ENCODE assay signal across 8 cellular contexts in genomic region chr11:119168471-119169271, GRCh38. TPM values are rescaled to one million over a fixed set of nuclear protein-coding genes. Genes with fewer than 3 reads are reported as not detected.
DNase-seq lines count a peak whose midpoint lies in the region; TF ChIP-seq lines count a peak whose summit lies in the region.

A gene with protein sequence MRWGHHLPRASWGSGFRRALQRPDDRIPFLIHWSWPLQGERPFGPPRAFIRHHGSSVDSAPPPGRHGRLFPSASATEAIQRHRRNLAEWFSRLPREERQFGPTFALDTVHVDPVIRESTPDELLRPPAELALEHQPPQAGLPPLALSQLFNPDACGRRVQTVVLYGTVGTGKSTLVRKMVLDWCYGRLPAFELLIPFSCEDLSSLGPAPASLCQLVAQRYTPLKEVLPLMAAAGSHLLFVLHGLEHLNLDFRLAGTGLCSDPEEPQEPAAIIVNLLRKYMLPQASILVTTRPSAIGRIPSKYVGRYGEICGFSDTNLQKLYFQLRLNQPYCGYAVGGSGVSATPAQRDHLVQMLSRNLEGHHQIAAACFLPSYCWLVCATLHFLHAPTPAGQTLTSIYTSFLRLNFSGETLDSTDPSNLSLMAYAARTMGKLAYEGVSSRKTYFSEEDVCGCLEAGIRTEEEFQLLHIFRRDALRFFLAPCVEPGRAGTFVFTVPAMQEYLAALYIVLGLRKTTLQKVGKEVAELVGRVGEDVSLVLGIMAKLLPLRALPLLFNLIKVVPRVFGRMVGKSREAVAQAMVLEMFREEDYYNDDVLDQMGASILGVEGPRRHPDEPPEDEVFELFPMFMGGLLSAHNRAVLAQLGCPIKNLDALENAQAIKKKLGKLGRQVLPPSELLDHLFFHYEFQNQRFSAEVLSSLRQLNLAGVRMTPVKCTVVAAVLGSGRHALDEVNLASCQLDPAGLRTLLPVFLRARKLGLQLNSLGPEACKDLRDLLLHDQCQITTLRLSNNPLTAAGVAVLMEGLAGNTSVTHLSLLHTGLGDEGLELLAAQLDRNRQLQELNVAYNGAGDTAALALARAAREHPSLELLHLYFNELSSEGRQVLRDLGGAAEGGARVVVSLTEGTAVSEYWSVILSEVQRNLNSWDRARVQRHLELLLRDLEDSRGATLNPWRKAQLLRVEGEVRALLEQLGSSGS (plus strand): TSS chr11:119168725. CDS start chr11:119171404, 2,679 bp downstream.

- TF ChIP-seq POLR2A in Peyer's patch (IDR thresholded peaks at IDR 0.05) = peak; percentile 75 to 81

- H3K4me1 ChIP-seq in Peyer's patch = no peaks in the 10 kb centered on the region

- H3K9me3 Mint-ChIP-seq in Calu3 (ENCODE audit: low read depth, unreplicated experiment) (no peaks in the 10 kb centered on the region), nephron progenitor cell (no peaks in the 10 kb centered on the region)
- no peaks in the 10 kb centered on the region for H3K9me3 Mint-ChIP-seq in activated T-helper 2 cell treated with anti-CD3 and anti-CD28 coated beads, Interferon-gamma antibody, Interleukin-2, Interleukin-4, amounts not matched to agents 10 μg/mL and 5 μg/mL and 100 μg/mL, durations not matched to agents 14 hours and 24 hours and 36 hours
- H3K9me3 Mint-ChIP-seq in stimulated activated naive CD8-positive, alpha-beta T cell treated with anti-CD3 and anti-CD28 coated beads, Interleukin-15, Interleukin-2, amounts not matched to agents 100 ng/mL and 50 ng/mL, for 24 hours = no peaks in the 10 kb centered on the region

- no peaks in the 10 kb centered on the region for H3K4me1 Mint-ChIP-seq in Calu3 (ENCODE audit: low read depth, unreplicated experiment)
- peaks cover 16% of the 10 kb centered on the region for H3K4me1 Mint-ChIP-seq in activated T-helper 2 cell treated with anti-CD3 and anti-CD28 coated beads, Interferon-gamma antibody, Interleukin-2, Interleukin-4, amounts not matched to agents 10 μg/mL and 5 μg/mL and 100 μg/mL, durations not matched to agents 14 hours and 24 hours and 36 hours (ENCODE audit: low read depth)
- H3K4me1 Mint-ChIP-seq in nephron progenitor cell = peaks cover 32% of the 10 kb centered on the region
- peaks cover 5% of the 10 kb centered on the region for H3K4me1 Mint-ChIP-seq in stimulated activated naive CD8-positive, alpha-beta T cell treated with anti-CD3 and anti-CD28 coated beads, Interleukin-15, Interleukin-2, amounts not matched to agents 100 ng/mL and 50 ng/mL, for 24 hours (ENCODE audit: low read depth)

- TF ChIP-seq CTCF in Calu3 (IDR thresholded peaks at IDR 0.05; ENCODE audit: unreplicated experiment) = peak; percentile 48
- peak; percentile 95 for TF ChIP-seq CTCF in GM20000 (IDR thresholded peaks at IDR 0.05; ENCODE audit: extremely low read depth, missing control alignments)
- peak; percentile 78 to 95 (median 90) for TF ChIP-seq CTCF in Peyer's patch (IDR thresholded peaks at IDR 0.05)
- TF ChIP-seq CTCF in fibroblast of the aortic adventitia (IDR thresholded peaks at IDR 0.05; ENCODE audit: insufficient read depth, low read length) = peak; percentile 90
- TF ChIP-seq CTCF in nephron progenitor cell (IDR thresholded peaks at IDR 0.05) = peak; percentile 65

- H3K36me3 Mint-ChIP-seq in Calu3 (ENCODE audit: insufficient read depth, unreplicated experiment) (peaks cover 15% of the 10 kb centered on the region), nephron progenitor cell (ENCODE audit: low read depth) (no peaks in the 10 kb centered on the region)
- no peaks in the 10 kb centered on the region for H3K36me3 Mint-ChIP-seq in activated T-helper 2 cell treated with anti-CD3 and anti-CD28 coated beads, Interferon-gamma antibody, Interleukin-2, Interleukin-4, amounts not matched to agents 10 μg/mL and 5 μg/mL and 100 μg/mL, durations not matched to agents 14 hours and 24 hours and 36 hours (ENCODE audit: low read depth)
- no peaks in the 10 kb centered on the region for H3K36me3 Mint-ChIP-seq in stimulated activated naive CD8-positive, alpha-beta T cell treated with anti-CD3 and anti-CD28 coated beads, Interleukin-15, Interleukin-2, amounts not matched to agents 100 ng/mL and 50 ng/mL, for 24 hours (ENCODE audit: low read depth)

- peak within 1 kb of the TSS; percentile 69 for H3K4me3 Mint-ChIP-seq in Calu3 (ENCODE audit: low read depth, unreplicated experiment)
- peak within 1 kb of the TSS; percentile 88 for H3K4me3 Mint-ChIP-seq in activated T-helper 2 cell treated with anti-CD3 and anti-CD28 coated beads, Interferon-gamma antibody, Interleukin-2, Interleukin-4, amounts not matched to agents 10 μg/mL and 5 μg/mL and 100 μg/mL, durations not matched to agents 14 hours and 24 hours and 36 hours (ENCODE audit: low read depth)
- peak within 1 kb of the TSS; percentile 82 for H3K4me3 Mint-ChIP-seq in nephron progenitor cell
- H3K4me3 Mint-ChIP-seq in stimulated activated naive CD8-positive, alpha-beta T cell treated with anti-CD3 and anti-CD28 coated beads, Interleukin-15, Interleukin-2, amounts not matched to agents 100 ng/mL and 50 ng/mL, for 24 hours = peak within 1 kb of the TSS; percentile 89

- intact Hi-C loops in Calu3 (cut with micrococcal nuclease; ENCODE audit: unreplicated experiment) = no loop called here
- intact Hi-C loops in activated T-helper 2 cell treated with anti-CD3 and anti-CD28 coated beads, Interferon-gamma antibody, Interleukin-2, Interleukin-4, amounts not matched to agents 10 μg/mL and 5 μg/mL and 100 μg/mL, durations not matched to agents 14 hours and 24 hours and 36 hours (cut with micrococcal nuclease) = loop anchor here (1.0 to 5.0 kb wide), 2 partner anchors 66 to 101 kb away; partner anchors contain the start of genes DPAGT1 and VPS11

- H3K4me3 ChIP-seq in Peyer's patch (peak within 1 kb of the TSS; percentile 73 to 96 (median 84)), fibroblast of the aortic adventitia (ENCODE audit: low read depth, low read length) (peak within 1 kb of the TSS; percentile 75)

- DNase-seq in Calu3 (peak; percentile 81), GM20000 (ENCODE audit: low spot score) (peak; percentile 96), HT1080 (ENCODE audit: low read depth) (peak; percentile 68), Peyer's patch (peak; percentile 79 to 93 (median 89)), fibroblast of the aortic adventitia (ENCODE audit: low read depth) (peak; percentile 82), nephron progenitor cell (peak; percentile 74)
- peak; percentile 81 for DNase-seq in activated T-helper 2 cell treated with anti-CD3 and anti-CD28 coated beads, Interferon-gamma antibody, Interleukin-2, Interleukin-4, amounts not matched to agents 10 μg/mL and 5 μg/mL and 100 μg/mL, durations not matched to agents 14 hours and 24 hours and 36 hours (ENCODE audit: low spot score)

- no peaks in the 10 kb centered on the region for H3K9me3 ChIP-seq in Peyer's patch

- H3K27me3 Mint-ChIP-seq in Calu3 (ENCODE audit: unreplicated experiment) = no peaks in the 10 kb centered on the region
- no peaks in the 10 kb centered on the region for H3K27me3 Mint-ChIP-seq in activated T-helper 2 cell treated with anti-CD3 and anti-CD28 coated beads, Interferon-gamma antibody, Interleukin-2, Interleukin-4, amounts not matched to agents 10 μg/mL and 5 μg/mL and 100 μg/mL, durations not matched to agents 14 hours and 24 hours and 36 hours (ENCODE audit: low read depth)
- no peaks in the 10 kb centered on the region for H3K27me3 Mint-ChIP-seq in nephron progenitor cell (ENCODE audit: low read depth, poor library complexity)
- no peaks in the 10 kb centered on the region for H3K27me3 Mint-ChIP-seq in stimulated activated naive CD8-positive, alpha-beta T cell treated with anti-CD3 and anti-CD28 coated beads, Interleukin-15, Interleukin-2, amounts not matched to agents 100 ng/mL and 50 ng/mL, for 24 hours

- H3K27me3 ChIP-seq in Peyer's patch = no peaks in the 10 kb centered on the region

- no TSS peak for BruUV-seq in Calu3 (replicated peaks; lab: Mats Ljungman, UMichigan)

- H3K27ac ChIP-seq in Peyer's patch = peak within 1 kb of the TSS; percentile 82 to 93 (median 90)

- CTCF ChIA-PET in Calu3 (lab: Charles Lee) = interaction anchor here (0.7 to 1.0 kb wide), 5 partner anchors 9 to 126 kb away, joined by 3 to 6 read pairs (median 4); partner anchors contain the start of gene ABCG4

- H3K36me3 ChIP-seq in Peyer's patch = no peaks in the 10 kb centered on the region

- H3K27ac Mint-ChIP-seq in Calu3 (ENCODE audit: unreplicated experiment) (peak within 1 kb of the TSS; percentile 54), nephron progenitor cell (no peak within 1 kb of the TSS)
- H3K27ac Mint-ChIP-seq in activated T-helper 2 cell treated with anti-CD3 and anti-CD28 coated beads, Interferon-gamma antibody, Interleukin-2, Interleukin-4, amounts not matched to agents 10 μg/mL and 5 μg/mL and 100 μg/mL, durations not matched to agents 14 hours and 24 hours and 36 hours = peak within 1 kb of the TSS; percentile 89
- H3K27ac Mint-ChIP-seq in stimulated activated naive CD8-positive, alpha-beta T cell treated with anti-CD3 and anti-CD28 coated beads, Interleukin-15, Interleukin-2, amounts not matched to agents 100 ng/mL and 50 ng/mL, for 24 hours = peak within 1 kb of the TSS; percentile 89

RNA-seq across cellular contexts. Expression of the gene that starts here (rescaled TPM):
- 5.5 and 6.7 TPM in 2 replicates for total RNA-seq in Calu3 (2022)
- 11.0 and 11.3 TPM in 2 replicates for total RNA-seq in HT1080 (2014; rRNA removed; shearing (Covaris generic))
- polyA plus RNA-seq in HT1080 (2015; cell fraction: cytosol; rRNA removed) = 11.6 and 12.6 TPM in 2 replicates
- polyA plus RNA-seq in HT1080 (2015; cell fraction: nucleus; rRNA removed) = 15.9 and 19.0 TPM in 2 replicates
- 10 to 100 TPM in 3 of 4 donors, 1 to 10 TPM in 1; 8.3 to 28.6 (median 21.3) TPM for total RNA-seq in Peyer's patch
- total RNA-seq in activated T-helper 2 cell treated with anti-CD3 and anti-CD28 coated beads, Interferon-gamma antibody, Interleukin-2, Interleukin-4, amounts not matched to agents 10 μg/mL and 5 μg/mL and 100 μg/mL, durations not matched to agents 14 hours and 24 hours and 36 hours = 26.4 and 31.6 TPM in 2 replicates
- 16.5 and 18.3 TPM in 2 replicates for total RNA-seq in fibroblast of the aortic adventitia (ENCODE audit: low replicate concordance)

Comparison
In these comparisons a context has a peak if more than half of its experiments do, and no peak if none do; other contexts are left out.
1. Peak in every context shown above with its lines: DNase-seq, H3K4me3 ChIP-seq and H3K27ac ChIP-seq.